In genomic region chr4:89056292-89056952, GRCh38 we compare ENCODE assay signal across 8 cellular contexts. TPM values are rescaled to one million over a fixed set of nuclear protein-coding genes. Genes with fewer than 3 reads are reported as not detected.
DNase-seq lines count a peak whose midpoint lies in the region; ATAC-seq and TF ChIP-seq lines count a peak whose summit lies in the region.

No MANE protein-coding gene starts in this region.

- ATAC-seq in GM19328 (IDR thresholded peaks at IDR 0.05; ENCODE audit: unreplicated experiment) = peak; percentile 13
- ATAC-seq in PC-3 = peak; percentile 73
- ATAC-seq in heart left ventricle = peak; percentile 64 to 85 (median 72)
- ATAC-seq in activated naive CD8-positive, alpha-beta T cell treated with anti-CD3 and anti-CD28 coated beads, Interleukin-2, amount 50 U/mL, for 24 hours = no peak
- ATAC-seq in GM18861 (IDR thresholded peaks at IDR 0.05; ENCODE audit: unreplicated experiment) = no peak

- peak overlapping the region; percentile 89 for H3K4me2 ChIP-seq in PC-3 (ENCODE audit: low read length)

- H3K9me3 Mint-ChIP-seq in activated naive CD8-positive, alpha-beta T cell treated with anti-CD3 and anti-CD28 coated beads, Interleukin-2, amount 50 U/mL, for 24 hours = peaks cover 11% of the 10 kb centered on the region

- H3K9me3 ChIP-seq in PC-3 (ENCODE audit: low read length) (no peaks in the 10 kb centered on the region), heart left ventricle (peaks cover 0 to 11% (median 0%) of the 10 kb centered on the region in 12 donors), skeletal muscle tissue (ENCODE audit: control insufficient read depth in 3 of 3, low read length in 3 of 3) (no peaks in the 10 kb centered on the region)

- H3K4me1 ChIP-seq in PC-3 (ENCODE audit: insufficient read depth, low read length) (peaks cover 17% of the 10 kb centered on the region), heart left ventricle (peaks cover 0 to 22% (median 4%) of the 10 kb centered on the region in 12 donors), skeletal muscle tissue (ENCODE audit: control insufficient read depth in 3 of 3, insufficient read depth in 3 of 3, low read length in 3 of 3) (peaks cover 0 to 12% (median 10%) of the 10 kb centered on the region in 3 donors)

- H3K4me3 Mint-ChIP-seq in activated naive CD8-positive, alpha-beta T cell treated with anti-CD3 and anti-CD28 coated beads, Interleukin-2, amount 50 U/mL, for 24 hours = no peak overlapping the region

- peak overlapping the region; percentile 80 for H3K4me3 ChIP-seq in PC-3 (ENCODE audit: low read length)
- H3K4me3 ChIP-seq in heart left ventricle = peak overlapping the region; percentile 18 to 61 (median 48)
- H3K4me3 ChIP-seq in skeletal muscle tissue (ENCODE audit: low read length in 3 of 3) = peak overlapping the region; percentile 63 to 86 (median 77)

- H3K36me3 Mint-ChIP-seq in activated naive CD8-positive, alpha-beta T cell treated with anti-CD3 and anti-CD28 coated beads, Interleukin-2, amount 50 U/mL, for 24 hours (ENCODE audit: low read depth) = no peaks in the 10 kb centered on the region

- H3K27ac ChIP-seq in PC-3 (ENCODE audit: low read length) (peak overlapping the region; percentile 23), heart left ventricle (peak overlapping the region in 11 of 12 donors; percentile 1 to 73 (median 38)), skeletal muscle tissue (ENCODE audit: low read depth, low read length) (peak overlapping the region; percentile 61)

- peaks cover 41% of the 10 kb centered on the region for H3K79me2 ChIP-seq in PC-3 (ENCODE audit: low read length)

- TF ChIP-seq POLR2A in heart left ventricle (IDR thresholded peaks at IDR 0.05) = no peak

- DNase-seq in PC-3 (no peak), heart left ventricle (no peak), NCI-H748 (lab: John Stamatoyannopoulos, UW; ENCODE audit: unreplicated experiment) (no peak)
- DNase-seq in activated naive CD8-positive, alpha-beta T cell treated with anti-CD3 and anti-CD28 coated beads, Interleukin-2, amount 50 U/mL, for 24 hours = no peak
- no peak for DNase-seq in activated CD4-positive, alpha-beta T cell treated with anti-CD3 and anti-CD28 coated beads, Interleukin-2, amount 50 U/mL, for 48 hours

- H3K27me3 ChIP-seq in PC-3 (ENCODE audit: low read length) (no peaks in the 10 kb centered on the region), heart left ventricle (no peaks in the 10 kb centered on the region), skeletal muscle tissue (ENCODE audit: control insufficient read depth in 3 of 3, insufficient read depth in 3 of 3, low read length in 3 of 3) (no peaks in the 10 kb centered on the region)

- intact Hi-C loops in PC-3 (cut with micrococcal nuclease) = loop anchor here (5.0 kb wide), 1 partner anchor 56 kb away; the partner anchor contains the start of gene TIGD2
- intact Hi-C loops in heart left ventricle (cut with DNase I) = loop anchor here in 1 of 10 donors (5.0 kb wide), 1 partner anchor 56 kb away; the partner anchor contains the start of gene TIGD2

- no peak overlapping the region for H3K27ac Mint-ChIP-seq in activated naive CD8-positive, alpha-beta T cell treated with anti-CD3 and anti-CD28 coated beads, Interleukin-2, amount 50 U/mL, for 24 hours

- BruUV-seq in PC-3 (replicated peaks; lab: Mats Ljungman, UMichigan) = TSS peak; percentile 73

- peaks cover 6% of the 10 kb centered on the region for H3K27me3 Mint-ChIP-seq in activated naive CD8-positive, alpha-beta T cell treated with anti-CD3 and anti-CD28 coated beads, Interleukin-2, amount 50 U/mL, for 24 hours

- CTCF ChIA-PET in PC-3 (lab: Charles Lee) = no interaction called here

- H3K9me2 ChIP-seq in PC-3 (replicated peaks; ENCODE audit: low read length) = no peaks in the 10 kb centered on the region

- H3K36me3 ChIP-seq in PC-3 (ENCODE audit: low read depth, low read length) (no peaks in the 10 kb centered on the region), heart left ventricle (no peaks in the 10 kb centered on the region), skeletal muscle tissue (ENCODE audit: control insufficient read depth in 3 of 3, insufficient read depth in 3 of 3, low read length in 3 of 3) (no peaks in the 10 kb centered on the region)

- POLR2A ChIA-PET in PC-3 (lab: Charles Lee; ENCODE audit: unreplicated experiment) = interaction anchor here (0.5 to 0.7 kb wide), 3 partner anchors 10 to 83 kb away, joined by 3 to 15 read pairs (median 5); no protein-coding TSS in a partner anchor

- 22 to 34% (median 33%) methylated on average over 2 of the region's 2 CpGs for WGBS in heart left ventricle, 4 donors

- H3K9ac ChIP-seq in PC-3 (ENCODE audit: low read length) (peak overlapping the region; percentile 52), skeletal muscle tissue (ENCODE audit: low read depth in 1 of 3, low read length in 3 of 3) (peak overlapping the region; percentile 54 to 82 (median 75))

- peak overlapping the region; percentile 87 for H2AFZ ChIP-seq in PC-3 (ENCODE audit: low read length)

- no peaks in the 10 kb centered on the region for H4K20me1 ChIP-seq in PC-3 (ENCODE audit: low read length)

- H3K4me1 Mint-ChIP-seq in activated naive CD8-positive, alpha-beta T cell treated with anti-CD3 and anti-CD28 coated beads, Interleukin-2, amount 50 U/mL, for 24 hours = peaks cover 27% of the 10 kb centered on the region

- no peaks in the 10 kb centered on the region for H3F3A ChIP-seq in PC-3 (ENCODE audit: low read length, unreplicated experiment)

- no peak for TF ChIP-seq CTCF in PC-3 (conservative IDR thresholded peaks at IDR 0.05; ENCODE audit: low read depth, low read length)
- no peak for TF ChIP-seq CTCF in heart left ventricle (IDR thresholded peaks at IDR 0.05)

RNA-seq across cellular contexts. Expression of gene FAM13A, which starts 0.6 kb away (rescaled TPM):
- total RNA-seq in PC-3 (2014; rRNA removed) (8.6 and 14.6 TPM in 2 replicates), heart left ventricle (10 to 100 TPM in 6 of 9 donors, 1 to 10 TPM in 3; 7.0 to 30.4 (median 11.7) TPM), skeletal muscle tissue (41.8 TPM)
- polyA plus RNA-seq in heart left ventricle = 1 to 10 TPM; 3.7 to 5.8 TPM

RNA-seq across cellular contexts. Expression of gene TIGD2, which starts 54.9 kb away (rescaled TPM):
- total RNA-seq in PC-3 (2014; rRNA removed) (4.2 and 5.4 TPM in 2 replicates), heart left ventricle (1 to 10 TPM; 1.6 to 3.9 (median 2.3) TPM), skeletal muscle tissue (5.2 TPM)
- 1 to 10 TPM; 1.1 to 1.7 TPM for polyA plus RNA-seq in heart left ventricle

Comparison
In these comparisons a context has a peak if more than half of its experiments do, and no peak if none do; other contexts are left out.
1. ATAC-seq: peak in GM19328 (single experiment), PC-3 (single experiment) and heart left ventricle (4 of 4); none in activated naive CD8-positive, alpha-beta T cell treated with anti-CD3 and anti-CD28 coated beads, Interleukin-2, amount 50 U/mL, for 24 hours (single experiment) and GM18861 (single experiment).
2. Peak in every context shown above with its lines, with median percentiles within 50 percentile points of each other: H3K27ac ChIP-seq and H3K4me3 ChIP-seq.